Comparison of ENCODE assay signal across 1 cellular context in the genomic region with DNA sequence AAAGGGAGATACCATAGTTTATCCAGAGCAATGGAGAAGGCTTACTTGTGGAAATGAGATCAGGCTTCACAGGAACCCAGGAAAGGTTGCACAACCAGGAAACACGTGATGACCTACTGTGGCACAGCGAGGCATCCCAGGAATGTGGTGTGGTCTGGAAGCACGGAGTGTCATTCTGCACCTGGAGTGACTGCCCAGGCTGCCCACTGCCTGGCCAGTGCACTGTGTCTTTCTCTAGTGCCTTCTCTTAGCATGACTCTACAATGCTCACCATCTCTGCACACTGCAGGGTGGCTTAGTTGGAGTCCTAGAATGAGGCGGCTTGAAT.
TF ChIP-seq lines count a peak whose summit lies in the region.

No MANE protein-coding gene starts in this region.

TF ChIP-seq in HepG2, 621 proteins besides CTCF, POLR2A, EP300 and RAD21 (continued from another document and continues in another):
- TF ChIP-seq NCOA1 (CRISPR knock-in tag; IDR thresholded peaks at IDR 0.05): no peak
- TF ChIP-seq, protein P1, sequence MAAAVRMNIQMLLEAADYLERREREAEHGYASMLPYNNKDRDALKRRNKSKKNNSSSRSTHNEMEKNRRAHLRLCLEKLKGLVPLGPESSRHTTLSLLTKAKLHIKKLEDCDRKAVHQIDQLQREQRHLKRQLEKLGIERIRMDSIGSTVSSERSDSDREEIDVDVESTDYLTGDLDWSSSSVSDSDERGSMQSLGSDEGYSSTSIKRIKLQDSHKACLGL (CRISPR knock-in tag; IDR thresholded peaks at IDR 0.05): no peak
- TF ChIP-seq, protein P2, sequence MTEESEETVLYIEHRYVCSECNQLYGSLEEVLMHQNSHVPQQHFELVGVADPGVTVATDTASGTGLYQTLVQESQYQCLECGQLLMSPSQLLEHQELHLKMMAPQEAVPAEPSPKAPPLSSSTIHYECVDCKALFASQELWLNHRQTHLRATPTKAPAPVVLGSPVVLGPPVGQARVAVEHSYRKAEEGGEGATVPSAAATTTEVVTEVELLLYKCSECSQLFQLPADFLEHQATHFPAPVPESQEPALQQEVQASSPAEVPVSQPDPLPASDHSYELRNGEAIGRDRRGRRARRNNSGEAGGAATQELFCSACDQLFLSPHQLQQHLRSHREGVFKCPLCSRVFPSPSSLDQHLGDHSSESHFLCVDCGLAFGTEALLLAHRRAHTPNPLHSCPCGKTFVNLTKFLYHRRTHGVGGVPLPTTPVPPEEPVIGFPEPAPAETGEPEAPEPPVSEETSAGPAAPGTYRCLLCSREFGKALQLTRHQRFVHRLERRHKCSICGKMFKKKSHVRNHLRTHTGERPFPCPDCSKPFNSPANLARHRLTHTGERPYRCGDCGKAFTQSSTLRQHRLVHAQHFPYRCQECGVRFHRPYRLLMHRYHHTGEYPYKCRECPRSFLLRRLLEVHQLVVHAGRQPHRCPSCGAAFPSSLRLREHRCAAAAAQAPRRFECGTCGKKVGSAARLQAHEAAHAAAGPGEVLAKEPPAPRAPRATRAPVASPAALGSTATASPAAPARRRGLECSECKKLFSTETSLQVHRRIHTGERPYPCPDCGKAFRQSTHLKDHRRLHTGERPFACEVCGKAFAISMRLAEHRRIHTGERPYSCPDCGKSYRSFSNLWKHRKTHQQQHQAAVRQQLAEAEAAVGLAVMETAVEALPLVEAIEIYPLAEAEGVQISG (CRISPR knock-in tag; IDR thresholded peaks at IDR 0.05): peak; percentile 30; the same call in 1 of the 2 replicates
- no peak for TF ChIP-seq ZNF234 (CRISPR knock-in tag; conservative IDR thresholded peaks at IDR 0.05)
- TF ChIP-seq MIER3 (CRISPR knock-in tag; IDR thresholded peaks at IDR 0.05; ENCODE audit: borderline replicate concordance): 0 out of 2 replicates have a peak, but pooled peaks have one; percentile 31
- TF ChIP-seq ARNT (IDR thresholded peaks at IDR 0.05): no peak
- TF ChIP-seq HMG20A (CRISPR knock-in tag; IDR thresholded peaks at IDR 0.05; ENCODE audit: borderline replicate concordance): peak; percentile 62; the same call in 1 of the 2 replicates
- no peak for TF ChIP-seq NFKBIZ (CRISPR knock-in tag; IDR thresholded peaks at IDR 0.05)
- TF ChIP-seq, protein P3, sequence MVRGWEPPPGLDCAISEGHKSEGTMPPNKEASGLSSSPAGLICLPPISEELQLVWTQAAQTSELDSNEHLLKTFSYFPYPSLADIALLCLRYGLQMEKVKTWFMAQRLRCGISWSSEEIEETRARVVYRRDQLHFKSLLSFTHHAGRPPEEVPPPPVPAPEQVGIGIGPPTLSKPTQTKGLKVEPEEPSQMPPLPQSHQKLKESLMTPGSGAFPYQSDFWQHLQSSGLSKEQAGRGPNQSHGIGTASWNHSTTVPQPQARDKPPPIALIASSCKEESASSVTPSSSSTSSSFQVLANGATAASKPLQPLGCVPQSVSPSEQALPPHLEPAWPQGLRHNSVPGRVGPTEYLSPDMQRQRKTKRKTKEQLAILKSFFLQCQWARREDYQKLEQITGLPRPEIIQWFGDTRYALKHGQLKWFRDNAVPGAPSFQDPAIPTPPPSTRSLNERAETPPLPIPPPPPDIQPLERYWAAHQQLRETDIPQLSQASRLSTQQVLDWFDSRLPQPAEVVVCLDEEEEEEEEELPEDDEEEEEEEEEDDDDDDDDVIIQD (CRISPR knock-in tag; IDR thresholded peaks at IDR 0.05; ENCODE audit: low read depth): peak; percentile 79; the same call in 1 of the 2 replicates
- no peak for TF ChIP-seq ARNT2 (CRISPR knock-in tag; IDR thresholded peaks at IDR 0.05; ENCODE audit: low read depth)
- no peak for TF ChIP-seq TCF12 (IDR thresholded peaks at IDR 0.05)
- no peak for TF ChIP-seq TCF12 (CRISPR knock-in tag; IDR thresholded peaks at IDR 0.05)
- TF ChIP-seq, protein P4, sequence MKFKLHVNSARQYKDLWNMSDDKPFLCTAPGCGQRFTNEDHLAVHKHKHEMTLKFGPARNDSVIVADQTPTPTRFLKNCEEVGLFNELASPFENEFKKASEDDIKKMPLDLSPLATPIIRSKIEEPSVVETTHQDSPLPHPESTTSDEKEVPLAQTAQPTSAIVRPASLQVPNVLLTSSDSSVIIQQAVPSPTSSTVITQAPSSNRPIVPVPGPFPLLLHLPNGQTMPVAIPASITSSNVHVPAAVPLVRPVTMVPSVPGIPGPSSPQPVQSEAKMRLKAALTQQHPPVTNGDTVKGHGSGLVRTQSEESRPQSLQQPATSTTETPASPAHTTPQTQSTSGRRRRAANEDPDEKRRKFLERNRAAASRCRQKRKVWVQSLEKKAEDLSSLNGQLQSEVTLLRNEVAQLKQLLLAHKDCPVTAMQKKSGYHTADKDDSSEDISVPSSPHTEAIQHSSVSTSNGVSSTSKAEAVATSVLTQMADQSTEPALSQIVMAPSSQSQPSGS (CRISPR knock-in tag; IDR thresholded peaks at IDR 0.05): no peak
- peak; percentile 59; the same call in 1 of the 2 replicates for TF ChIP-seq ZNF788 (CRISPR knock-in tag; IDR thresholded peaks at IDR 0.05; ENCODE audit: borderline replicate concordance)
- peak; percentile 48 for TF ChIP-seq GATAD2A (CRISPR knock-in tag; IDR thresholded peaks at IDR 0.05)
- TF ChIP-seq ZIK1 (CRISPR knock-in tag; IDR thresholded peaks at IDR 0.05; ENCODE audit: borderline replicate concordance, low read depth): no peak
- TF ChIP-seq ZNF224 (CRISPR knock-in tag; IDR thresholded peaks at IDR 0.05): no peak
- TF ChIP-seq, protein P5, sequence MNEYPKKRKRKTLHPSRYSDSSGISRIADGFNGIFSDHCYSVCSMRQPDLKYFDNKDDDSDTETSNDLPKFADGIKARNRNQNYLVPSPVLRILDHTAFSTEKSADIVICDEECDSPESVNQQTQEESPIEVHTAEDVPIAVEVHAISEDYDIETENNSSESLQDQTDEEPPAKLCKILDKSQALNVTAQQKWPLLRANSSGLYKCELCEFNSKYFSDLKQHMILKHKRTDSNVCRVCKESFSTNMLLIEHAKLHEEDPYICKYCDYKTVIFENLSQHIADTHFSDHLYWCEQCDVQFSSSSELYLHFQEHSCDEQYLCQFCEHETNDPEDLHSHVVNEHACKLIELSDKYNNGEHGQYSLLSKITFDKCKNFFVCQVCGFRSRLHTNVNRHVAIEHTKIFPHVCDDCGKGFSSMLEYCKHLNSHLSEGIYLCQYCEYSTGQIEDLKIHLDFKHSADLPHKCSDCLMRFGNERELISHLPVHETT (CRISPR knock-in tag; conservative IDR thresholded peaks at IDR 0.05): no peak
- TF ChIP-seq, protein P6, sequence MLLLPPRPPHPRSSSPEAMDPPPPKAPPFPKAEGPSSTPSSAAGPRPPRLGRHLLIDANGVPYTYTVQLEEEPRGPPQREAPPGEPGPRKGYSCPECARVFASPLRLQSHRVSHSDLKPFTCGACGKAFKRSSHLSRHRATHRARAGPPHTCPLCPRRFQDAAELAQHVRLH (CRISPR knock-in tag; IDR thresholded peaks at IDR 0.05; ENCODE audit: borderline replicate concordance, low read depth): 0 out of 2 replicates have a peak, but pooled peaks have one; percentile 29
- no peak for TF ChIP-seq ZNF564 (CRISPR knock-in tag; IDR thresholded peaks at IDR 0.05)
- 0 out of 2 replicates have a peak, but pooled peaks have one; percentile 64 for TF ChIP-seq CBX5 (CRISPR knock-in tag; IDR thresholded peaks at IDR 0.05; ENCODE audit: borderline replicate concordance)
- no peak for TF ChIP-seq ARHGAP35 (CRISPR knock-in tag; IDR thresholded peaks at IDR 0.05; ENCODE audit: borderline replicate concordance)
- TF ChIP-seq SIN3B (IDR thresholded peaks at IDR 0.05; ENCODE audit: low read length): no peak
- TF ChIP-seq ARID2 (CRISPR knock-in tag; IDR thresholded peaks at IDR 0.05; ENCODE audit: borderline replicate concordance): no peak
- 0 out of 2 replicates have a peak, but pooled peaks have one; percentile 24 for TF ChIP-seq MXD4 (CRISPR knock-in tag; IDR thresholded peaks at IDR 0.05)
- TF ChIP-seq ZNF546 (CRISPR knock-in tag; conservative IDR thresholded peaks at IDR 0.05): no peak
- TF ChIP-seq, protein P7, sequence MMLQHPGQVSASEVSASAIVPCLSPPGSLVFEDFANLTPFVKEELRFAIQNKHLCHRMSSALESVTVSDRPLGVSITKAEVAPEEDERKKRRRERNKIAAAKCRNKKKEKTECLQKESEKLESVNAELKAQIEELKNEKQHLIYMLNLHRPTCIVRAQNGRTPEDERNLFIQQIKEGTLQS (CRISPR knock-in tag; IDR thresholded peaks at IDR 0.05): 0 out of 2 replicates have a peak, but pooled peaks have one; percentile 16
- no peak for TF ChIP-seq ZNF619 (CRISPR knock-in tag; IDR thresholded peaks at IDR 0.05)
- TF ChIP-seq, protein P8, sequence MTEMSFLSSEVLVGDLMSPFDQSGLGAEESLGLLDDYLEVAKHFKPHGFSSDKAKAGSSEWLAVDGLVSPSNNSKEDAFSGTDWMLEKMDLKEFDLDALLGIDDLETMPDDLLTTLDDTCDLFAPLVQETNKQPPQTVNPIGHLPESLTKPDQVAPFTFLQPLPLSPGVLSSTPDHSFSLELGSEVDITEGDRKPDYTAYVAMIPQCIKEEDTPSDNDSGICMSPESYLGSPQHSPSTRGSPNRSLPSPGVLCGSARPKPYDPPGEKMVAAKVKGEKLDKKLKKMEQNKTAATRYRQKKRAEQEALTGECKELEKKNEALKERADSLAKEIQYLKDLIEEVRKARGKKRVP (CRISPR knock-in tag; IDR thresholded peaks at IDR 0.05): no peak
- TF ChIP-seq, protein P9, sequence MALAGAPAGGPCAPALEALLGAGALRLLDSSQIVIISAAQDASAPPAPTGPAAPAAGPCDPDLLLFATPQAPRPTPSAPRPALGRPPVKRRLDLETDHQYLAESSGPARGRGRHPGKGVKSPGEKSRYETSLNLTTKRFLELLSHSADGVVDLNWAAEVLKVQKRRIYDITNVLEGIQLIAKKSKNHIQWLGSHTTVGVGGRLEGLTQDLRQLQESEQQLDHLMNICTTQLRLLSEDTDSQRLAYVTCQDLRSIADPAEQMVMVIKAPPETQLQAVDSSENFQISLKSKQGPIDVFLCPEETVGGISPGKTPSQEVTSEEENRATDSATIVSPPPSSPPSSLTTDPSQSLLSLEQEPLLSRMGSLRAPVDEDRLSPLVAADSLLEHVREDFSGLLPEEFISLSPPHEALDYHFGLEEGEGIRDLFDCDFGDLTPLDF (CRISPR knock-in tag; IDR thresholded peaks at IDR 0.05): no peak
- TF ChIP-seq KDM4B (CRISPR knock-in tag; IDR thresholded peaks at IDR 0.05): no peak
- peak; percentile 85 for TF ChIP-seq BHLHE40 (IDR thresholded peaks at IDR 0.05; ENCODE audit: low read length)
- TF ChIP-seq PRPF4 (IDR thresholded peaks at IDR 0.05; ENCODE audit: low read depth, low read length, poor library complexity, severe bottlenecking): no peak
- TF ChIP-seq, protein P10, sequence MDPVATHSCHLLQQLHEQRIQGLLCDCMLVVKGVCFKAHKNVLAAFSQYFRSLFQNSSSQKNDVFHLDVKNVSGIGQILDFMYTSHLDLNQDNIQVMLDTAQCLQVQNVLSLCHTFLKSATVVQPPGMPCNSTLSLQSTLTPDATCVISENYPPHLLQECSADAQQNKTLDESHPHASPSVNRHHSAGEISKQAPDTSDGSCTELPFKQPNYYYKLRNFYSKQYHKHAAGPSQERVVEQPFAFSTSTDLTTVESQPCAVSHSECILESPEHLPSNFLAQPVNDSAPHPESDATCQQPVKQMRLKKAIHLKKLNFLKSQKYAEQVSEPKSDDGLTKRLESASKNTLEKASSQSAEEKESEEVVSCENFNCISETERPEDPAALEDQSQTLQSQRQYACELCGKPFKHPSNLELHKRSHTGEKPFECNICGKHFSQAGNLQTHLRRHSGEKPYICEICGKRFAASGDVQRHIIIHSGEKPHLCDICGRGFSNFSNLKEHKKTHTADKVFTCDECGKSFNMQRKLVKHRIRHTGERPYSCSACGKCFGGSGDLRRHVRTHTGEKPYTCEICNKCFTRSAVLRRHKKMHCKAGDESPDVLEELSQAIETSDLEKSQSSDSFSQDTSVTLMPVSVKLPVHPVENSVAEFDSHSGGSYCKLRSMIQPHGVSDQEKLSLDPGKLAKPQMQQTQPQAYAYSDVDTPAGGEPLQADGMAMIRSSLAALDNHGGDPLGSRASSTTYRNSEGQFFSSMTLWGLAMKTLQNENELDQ (CRISPR knock-in tag; IDR thresholded peaks at IDR 0.05; ENCODE audit: borderline replicate concordance): no peak
- TF ChIP-seq, protein P11, sequence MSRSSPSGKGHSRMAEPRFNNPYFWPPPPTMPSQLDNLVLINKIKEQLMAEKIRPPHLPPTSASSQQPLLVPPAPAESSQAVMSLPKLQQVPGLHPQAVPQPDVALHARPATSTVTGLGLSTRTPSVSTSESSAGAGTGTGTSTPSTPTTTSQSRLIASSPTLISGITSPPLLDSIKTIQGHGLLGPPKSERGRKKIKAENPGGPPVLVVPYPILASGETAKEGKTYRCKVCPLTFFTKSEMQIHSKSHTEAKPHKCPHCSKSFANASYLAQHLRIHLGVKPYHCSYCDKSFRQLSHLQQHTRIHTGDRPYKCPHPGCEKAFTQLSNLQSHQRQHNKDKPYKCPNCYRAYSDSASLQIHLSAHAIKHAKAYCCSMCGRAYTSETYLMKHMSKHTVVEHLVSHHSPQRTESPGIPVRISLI (CRISPR knock-in tag; IDR thresholded peaks at IDR 0.05; ENCODE audit: borderline replicate concordance): no peak
- no peak for TF ChIP-seq ZNF674 (CRISPR knock-in tag; IDR thresholded peaks at IDR 0.05; ENCODE audit: low read depth)
- TF ChIP-seq, protein P12, sequence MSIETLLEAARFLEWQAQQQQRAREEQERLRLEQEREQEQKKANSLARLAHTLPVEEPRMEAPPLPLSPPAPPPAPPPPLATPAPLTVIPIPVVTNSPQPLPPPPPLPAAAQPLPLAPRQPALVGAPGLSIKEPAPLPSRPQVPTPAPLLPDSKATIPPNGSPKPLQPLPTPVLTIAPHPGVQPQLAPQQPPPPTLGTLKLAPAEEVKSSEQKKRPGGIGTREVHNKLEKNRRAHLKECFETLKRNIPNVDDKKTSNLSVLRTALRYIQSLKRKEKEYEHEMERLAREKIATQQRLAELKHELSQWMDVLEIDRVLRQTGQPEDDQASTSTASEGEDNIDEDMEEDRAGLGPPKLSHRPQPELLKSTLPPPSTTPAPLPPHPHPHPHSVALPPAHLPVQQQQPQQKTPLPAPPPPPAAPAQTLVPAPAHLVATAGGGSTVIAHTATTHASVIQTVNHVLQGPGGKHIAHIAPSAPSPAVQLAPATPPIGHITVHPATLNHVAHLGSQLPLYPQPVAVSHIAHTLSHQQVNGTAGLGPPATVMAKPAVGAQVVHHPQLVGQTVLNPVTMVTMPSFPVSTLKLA (IDR thresholded peaks at IDR 0.05): no peak
- TF ChIP-seq, protein P13, sequence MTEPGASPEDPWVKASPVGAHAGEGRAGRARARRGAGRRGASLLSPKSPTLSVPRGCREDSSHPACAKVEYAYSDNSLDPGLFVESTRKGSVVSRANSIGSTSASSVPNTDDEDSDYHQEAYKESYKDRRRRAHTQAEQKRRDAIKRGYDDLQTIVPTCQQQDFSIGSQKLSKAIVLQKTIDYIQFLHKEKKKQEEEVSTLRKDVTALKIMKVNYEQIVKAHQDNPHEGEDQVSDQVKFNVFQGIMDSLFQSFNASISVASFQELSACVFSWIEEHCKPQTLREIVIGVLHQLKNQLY (CRISPR knock-in tag; IDR thresholded peaks at IDR 0.05): peak; percentile 92
- no peak for TF ChIP-seq MATR3 (CRISPR knock-in tag; IDR thresholded peaks at IDR 0.05)
- TF ChIP-seq HOXA9 (CRISPR knock-in tag; IDR thresholded peaks at IDR 0.05; ENCODE audit: borderline replicate concordance): no peak
- TF ChIP-seq, protein P14, sequence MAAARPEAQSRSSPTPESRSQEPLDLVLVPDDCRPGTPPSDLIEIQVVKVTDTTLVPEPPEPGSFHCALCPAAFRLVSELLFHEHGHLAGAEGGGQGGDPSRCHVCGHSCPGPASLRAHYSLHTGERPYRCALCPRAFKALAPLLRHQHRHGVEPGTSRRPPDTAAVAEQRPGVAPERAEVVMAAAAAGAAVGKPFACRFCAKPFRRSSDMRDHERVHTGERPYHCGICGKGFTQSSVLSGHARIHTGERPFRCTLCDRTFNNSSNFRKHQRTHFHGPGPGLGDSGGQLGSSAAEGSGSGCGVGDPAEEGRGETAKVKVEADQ (CRISPR knock-in tag; IDR thresholded peaks at IDR 0.05; ENCODE audit: borderline replicate concordance): 0 out of 2 replicates have a peak, but pooled peaks have one; percentile 54
